Comparison of ENCODE assay signal across 21 cellular contexts in the genomic region with DNA sequence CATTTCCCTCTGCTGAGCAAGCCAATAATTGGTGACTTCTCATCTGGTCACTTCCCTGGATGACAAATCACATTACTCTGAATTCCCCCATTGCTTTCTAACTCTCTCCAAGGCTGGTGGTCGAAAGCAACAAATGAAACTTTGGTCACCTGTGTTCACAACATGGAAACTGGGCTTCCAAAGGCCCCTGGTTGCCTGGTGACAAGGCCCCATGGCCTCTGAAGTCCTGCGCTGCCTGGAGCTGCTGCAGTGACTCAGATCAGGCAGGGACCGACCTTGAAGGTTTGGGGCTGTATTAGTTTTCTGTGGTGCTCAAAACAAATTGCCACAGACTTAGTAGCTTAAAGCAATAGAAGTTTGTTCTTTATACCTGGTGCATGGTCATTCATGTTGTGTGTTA.
DNase-seq lines count a peak whose midpoint lies in the region; FAIRE-seq and TF ChIP-seq lines count a peak whose summit lies in the region.
"Had no signal": no experiment of that assay in that cellular context is flagged by ENCODE, and none has a peak within 500 bp of the region (broad histone marks: within the 10 kb centered on the region; RNA-seq: fewer than 3 reads in every experiment).

No MANE protein-coding gene starts in this region.

- no peaks in the 10 kb centered on the region for H3K27me3 ChIP-seq in adrenal gland

- H3K4me1 ChIP-seq in adrenal gland (replicated peaks in 1 of 2), result peaks cover 0 to 6% of the 10 kb centered on the region in 2 donors
- H3K4me1 ChIP-seq: A549, Caco-2 had no signal

- peak overlapping the region in 1 of 5 donors; percentile 33 for H3K27ac ChIP-seq in adrenal gland
- H3K27ac ChIP-seq: 22Rv1, A549, C4-2B, GM23248 had no signal

- DNase-seq in DMS53 (lab: John Stamatoyannopoulos, UW) (peak; percentile 5), DMS53 treated with DMSO at 0.1 percent for 48 hours (lab: John Stamatoyannopoulos, UW; ENCODE audit: unreplicated experiment) (no peak), GM12865 (ENCODE audit: low read depth) (peak; percentile 6), adrenal gland (peak; percentile 43 to 82 (median 71)), left kidney (ENCODE audit: low read depth, low spot score) (peak; percentile 13), H4 (ENCODE audit: low spot score) (no peak), H54 (ENCODE audit: insufficient read length, low spot score) (no peak)
- DNase-seq: AML-193; Caco-2; CD4-positive, alpha-beta T cell; DMS153; DND-41; EL; GM23248; H7; HFFc6 had no signal

- H3K36me3 ChIP-seq in adrenal gland (replicated peaks in 1 of 2), result no peaks in the 10 kb centered on the region

- no peaks in the 10 kb centered on the region for H3K9me3 ChIP-seq in adrenal gland (replicated peaks in 1 of 3)
- H3K9me3 ChIP-seq: A549, Caco-2 had no signal

- intact Hi-C loops in adrenal gland (cut with DNase I), result no loop called here

- no peak for FAIRE-seq in H54 (lab: Jason Lieb, UNC)
- FAIRE-seq: A549, D721Med, GM12891 had no signal

- WGBS in adrenal gland, 4 donors, result 45 to 58% (median 50%) methylated on average over 3 of the region's 3 CpGs

- no peak for TF ChIP-seq CTCF in GM12865 (IDR thresholded peaks at IDR 0.05; ENCODE audit: insufficient read depth, low read depth, low read length, missing control alignments)
- no peak for TF ChIP-seq CTCF in adrenal gland (IDR thresholded peaks at IDR 0.05)

- no peak overlapping the region for H3K4me3 ChIP-seq in GM12865 (ENCODE audit: low read depth, low read length)
- no peak overlapping the region for H3K4me3 ChIP-seq in adrenal gland
- H3K4me3 ChIP-seq: A549, GM23248 had no signal

- TF ChIP-seq POLR2A in adrenal gland (IDR thresholded peaks at IDR 0.05) (no peak), H54 (IDR thresholded peaks at IDR 0.05; ENCODE audit: low read depth, low read length) (no peak)

Comparison
In these comparisons a context has a peak if more than half of its experiments do, and no peak if none do; other contexts are left out.
1. DNase-seq: peak in DMS53 (single experiment), GM12865 (single experiment), adrenal gland (7 of 7) and left kidney (single experiment); none in DMS53 treated with DMSO at 0.1 percent for 48 hours (single experiment), H4 (single experiment) and H54 (single experiment).